31 cellular contexts compared by ENCODE assay signal in genomic region chr4:94934864-94935263, GRCh38.
DNase-seq lines count a peak whose midpoint lies in the region; ATAC-seq and TF ChIP-seq lines count a peak whose summit lies in the region.
"Had no signal": no experiment of that assay in that cellular context is flagged by ENCODE, and none has a peak within 500 bp of the region (broad histone marks: within the 10 kb centered on the region; RNA-seq: fewer than 3 reads in every experiment).

No MANE protein-coding gene starts in this region.

- no peaks in the 10 kb centered on the region for H3K9me3 ChIP-seq in adipocyte (ENCODE audit: control insufficient read depth, low read length)
- H3K9me3 ChIP-seq in osteoblast (ENCODE audit: low read depth, low read length), result no peaks in the 10 kb centered on the region
- H3K9me3 ChIP-seq: BLaER1, prostate gland, right lobe of liver had no signal

- H3K4me1 ChIP-seq in adipocyte (ENCODE audit: control insufficient read depth, insufficient read depth, low read length) (peaks cover 18% of the 10 kb centered on the region), osteoblast (ENCODE audit: insufficient read depth, low read length) (peaks cover 20% of the 10 kb centered on the region)
- H3K4me1 ChIP-seq: BLaER1, prostate gland, right lobe of liver had no signal

- H3K4me2 ChIP-seq in osteoblast (ENCODE audit: insufficient read depth, low read length), result peak overlapping the region; percentile 55
- H3K4me2 ChIP-seq: BLaER1 had no signal

- no peak overlapping the region for H3K9ac ChIP-seq in adipocyte (ENCODE audit: low read length)
- H3K9ac ChIP-seq: BLaER1 had no signal

- no peaks in the 10 kb centered on the region for H3K36me3 ChIP-seq in adipocyte (ENCODE audit: control insufficient read depth, insufficient read depth, low read length, severe bottlenecking)
- H3K36me3 ChIP-seq in osteoblast (ENCODE audit: insufficient read depth, low read length), result no peaks in the 10 kb centered on the region
- H3K36me3 ChIP-seq: BLaER1, prostate gland, right lobe of liver had no signal

- H3K4me3 ChIP-seq in adipocyte (ENCODE audit: low read length) (peak overlapping the region; percentile 35), epithelial cell of esophagus (ENCODE audit: low read length) (no peak overlapping the region), osteoblast (ENCODE audit: insufficient read depth, low read length) (peak overlapping the region; percentile 9)
- H3K4me3 ChIP-seq: BLaER1, dorsolateral prefrontal cortex, prostate gland, right lobe of liver, SK-N-MC had no signal

- peak overlapping the region; percentile 62 for H2AFZ ChIP-seq in osteoblast (ENCODE audit: low read length)

- peak overlapping the region; percentile 8 for H3K27ac ChIP-seq in osteoblast (ENCODE audit: low read depth, low read length)
- H3K27ac ChIP-seq: BLaER1, dorsolateral prefrontal cortex, foreskin keratinocyte, prostate gland, right lobe of liver, SK-N-MC had no signal

- peak; percentile 57 for DNase-seq in HCEC 1CT
- peak; percentile 57 for DNase-seq in adipocyte (ENCODE audit: low read depth)
- DNase-seq in epithelial cell of esophagus (ENCODE audit: low read depth), result peak; percentile 64
- DNase-seq in osteoblast (ENCODE audit: insufficient read length, low spot score, missing footprints), result no peak
- no peak for DNase-seq in NCI-H2029 treated with DMSO at 0.1 percent for 48 hours (lab: John Stamatoyannopoulos, UW)
- no peak for DNase-seq in GM03348 (ENCODE audit: low spot score)
- DNase-seq: activated CD4-positive, alpha-beta T cell treated with anti-CD3 and anti-CD28 coated beads, Interleukin-2, amount 50 U/mL, for 1 hour; activated CD4-positive, CD25-positive, alpha-beta regulatory T cell; activated effector memory CD4-positive, alpha-beta T cell treated with anti-CD3 and anti-CD28 coated beads, Interleukin-2, amount 50 U/mL, for 16 hours; activated naive CD8-positive, alpha-beta T cell treated with anti-CD3 and anti-CD28 coated beads for 36 hours; activated T-cell treated with anti-CD3 and anti-CD28 coated beads, Interleukin-2, amount 50 U/mL, for 24 hours; cerebellar nuclear complex; DMS153; dorsolateral prefrontal cortex; H7; head of caudate nucleus; naive B cell; NCI-H146; NCI-H2107; NCI-H446; NCI-H774; right lobe of liver; RPMI8226; stimulated activated CD4-positive, alpha-beta T cell treated with anti-CD3 and anti-CD28 coated beads, Interleukin-4, amount 100 ng/mL, for 24 hours; T-helper 17 cell had no signal

- ATAC-seq in GM18858 (IDR thresholded peaks at IDR 0.05; ENCODE audit: unreplicated experiment), result no peak
- ATAC-seq in HG02623 (IDR thresholded peaks at IDR 0.05; ENCODE audit: unreplicated experiment), result no peak
- ATAC-seq: right lobe of liver, T-helper 17 cell had no signal

- H3K79me2 ChIP-seq in osteoblast (ENCODE audit: insufficient read depth, low read length), result no peaks in the 10 kb centered on the region

- no peaks in the 10 kb centered on the region for H3K27me3 ChIP-seq in adipocyte (replicated peaks; ENCODE audit: control insufficient read depth, insufficient read depth, low read length)
- H3K27me3 ChIP-seq in osteoblast (ENCODE audit: insufficient read depth, low read length), result no peaks in the 10 kb centered on the region
- H3K27me3 ChIP-seq: BLaER1, dorsolateral prefrontal cortex, foreskin keratinocyte, right lobe of liver had no signal

- TF ChIP-seq CTCF in epithelial cell of esophagus (IDR thresholded peaks at IDR 0.05; ENCODE audit: insufficient read depth, low read depth, low read length, missing control alignments) (no peak), osteoblast (IDR thresholded peaks at IDR 0.05; ENCODE audit: extremely low read depth, low read depth, low read length) (no peak)

- H4K20me1 ChIP-seq in osteoblast (ENCODE audit: insufficient read depth, low read length), result no peaks in the 10 kb centered on the region
- H4K20me1 ChIP-seq: BLaER1 had no signal

Comparison
In these comparisons a context has a peak if more than half of its experiments do, and no peak if none do; other contexts are left out.
1. DNase-seq: peak in HCEC 1CT (single experiment), adipocyte (single experiment) and epithelial cell of esophagus (single experiment); none in osteoblast (single experiment), NCI-H2029 treated with DMSO at 0.1 percent for 48 hours (single experiment) and GM03348 (single experiment).